ENCODE assay signal across 16 cellular contexts in the genomic region with DNA sequence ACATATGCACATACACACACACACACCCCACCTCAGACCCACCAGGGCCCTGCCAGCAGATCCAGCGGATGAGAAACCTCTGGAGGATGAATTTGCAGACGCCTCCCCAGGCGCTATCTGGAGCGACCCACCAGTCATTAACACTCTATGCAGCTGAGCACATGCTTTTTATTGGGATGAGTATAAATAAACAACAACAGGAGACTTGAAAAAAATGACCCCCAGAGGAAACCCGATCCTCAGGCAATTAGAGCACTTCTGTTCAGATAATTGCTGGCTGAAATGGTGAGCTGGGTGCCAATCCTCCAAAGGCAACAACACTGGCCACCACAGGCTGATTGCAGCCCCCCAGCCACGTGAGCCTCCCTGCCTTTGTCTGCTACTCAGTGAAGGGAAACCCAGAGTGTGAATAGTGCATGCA. TPM values are rescaled to one million over a fixed set of nuclear protein-coding genes. Genes with fewer than 3 reads are reported as not detected.
"Had no signal": no experiment of that assay in that cellular context is flagged by ENCODE, and none has a peak within 500 bp of the region (broad histone marks: within the 10 kb centered on the region; RNA-seq: fewer than 3 reads in every experiment).

No MANE protein-coding gene starts in this region.

- ATAC-seq: activated naive CD4-positive, alpha-beta T cell treated with anti-CD3 and anti-CD28 coated beads, Interleukin-2, amount 50 U/mL, for 72 hours; left lung; upper lobe of right lung had no signal

- DNase-seq: activated CD4-positive, alpha-beta T cell treated with anti-CD3 and anti-CD28 coated beads, Interleukin-2, amount 50 U/mL, for 48 hours; activated CD4-positive, CD25-positive, alpha-beta regulatory T cell treated with anti-CD3 and anti-CD28 coated beads, Interleukin-2, amount 50 U/mL, for 72 hours; activated gamma-delta T cell; adrenal gland; cerebellar nuclear complex; cortex of kidney; erythroblast; head of caudate nucleus; kidney; left lung; spleen; stimulated activated naive CD4-positive, alpha-beta T cell; upper lobe of right lung had no signal

RNA-seq across cellular contexts. Expression of a gene that starts 32.9 kb away (rescaled TPM):
- total RNA-seq: activated naive CD4-positive, alpha-beta T cell treated with anti-CD3 and anti-CD28 coated beads, Interleukin-2, amount 50 U/mL, for 72 hours; astrocyte; frontal cortex; upper lobe of right lung had no signal
